ENCODE assay signal across 9 cellular contexts in the genomic region with DNA sequence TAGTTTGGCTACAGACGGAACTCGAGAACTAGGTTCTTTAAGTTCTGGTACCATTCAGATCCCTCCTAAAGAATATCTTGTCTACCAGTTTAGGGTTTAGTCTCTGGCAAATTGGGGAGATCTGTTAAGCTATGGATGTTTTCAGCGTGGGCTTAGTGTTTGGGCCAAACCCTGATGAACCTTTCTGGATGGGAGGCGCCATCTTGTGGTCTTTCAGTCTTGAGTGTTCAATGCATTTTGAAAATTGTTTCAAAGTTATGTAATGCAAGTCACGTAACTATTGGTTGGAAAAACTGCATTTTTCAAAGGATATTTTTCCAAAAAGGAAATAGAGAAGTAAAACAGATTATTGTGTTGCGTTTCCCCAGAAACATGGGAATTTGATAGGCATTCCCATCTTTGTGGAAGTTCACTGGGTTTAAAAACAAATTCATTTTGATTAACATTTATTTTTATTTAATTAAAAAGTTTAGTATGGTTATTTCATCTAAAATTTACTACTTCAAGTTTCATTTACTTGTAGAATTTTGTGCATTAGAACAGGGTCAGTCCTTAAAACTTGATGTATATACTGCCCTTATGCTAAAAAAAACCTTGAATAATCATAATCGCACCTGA.
DNase-seq lines count a peak whose midpoint lies in the region; ATAC-seq, FAIRE-seq and TF ChIP-seq lines count a peak whose summit lies in the region.
"Had no signal": no experiment of that assay in that cellular context is flagged by ENCODE, and none has a peak within 500 bp of the region (broad histone marks: within the 10 kb centered on the region; RNA-seq: fewer than 3 reads in every experiment).

No MANE protein-coding gene starts in this region.

- peak; percentile 39 for TF ChIP-seq CTCF in CD4-positive, alpha-beta T cell (IDR thresholded peaks at IDR 0.05)
- TF ChIP-seq CTCF in suprapubic skin (IDR thresholded peaks at IDR 0.05) = peak in 1 of 2 donors; percentile 37

- no peak overlapping the region for H3K4me3 ChIP-seq in suprapubic skin

- H3K27ac Mint-ChIP-seq in CD4-positive, alpha-beta T cell = no peak overlapping the region
- H3K27ac Mint-ChIP-seq: T-cell had no signal

- no peaks in the 10 kb centered on the region for H3K9me3 ChIP-seq in CD4-positive, alpha-beta T cell (ENCODE audit: control insufficient read depth, low read length)
- H3K9me3 ChIP-seq in suprapubic skin = no peaks in the 10 kb centered on the region

- 45% methylated on average over 7 of the region's 7 CpGs for WGBS in suprapubic skin

- H3K4me3 Mint-ChIP-seq in CD4-positive, alpha-beta T cell = no peak overlapping the region
- H3K4me3 Mint-ChIP-seq: T-cell had no signal

- peak; percentile 65 for FAIRE-seq in GM18507 (lab: Jason Lieb, UNC)

- H3K27ac ChIP-seq in CD4-positive, alpha-beta T cell (ENCODE audit: low read depth, low read length) = no peak overlapping the region
- H3K27ac ChIP-seq in suprapubic skin = no peak overlapping the region

- CTCF ChIA-PET in CD4-positive, alpha-beta T cell (lab: Charles Lee) = no interaction called here

- H3K27me3 ChIP-seq in CD4-positive, alpha-beta T cell (ENCODE audit: control insufficient read depth, insufficient read depth, low read length) = peaks cover 12% of the 10 kb centered on the region
- no peaks in the 10 kb centered on the region for H3K27me3 ChIP-seq in suprapubic skin

- H3K36me3 Mint-ChIP-seq in CD4-positive, alpha-beta T cell (ENCODE audit: low read depth) = no peaks in the 10 kb centered on the region
- H3K36me3 Mint-ChIP-seq: T-cell had no signal

- no peaks in the 10 kb centered on the region for H3K4me1 Mint-ChIP-seq in CD4-positive, alpha-beta T cell (ENCODE audit: low read depth)
- H3K4me1 Mint-ChIP-seq: T-cell had no signal

- DNase-seq in CD4-positive, alpha-beta T cell = no peak
- peak; percentile 25 for DNase-seq in GM18507 (ENCODE audit: extremely low spot score, insufficient read length, low read depth)
- peak; percentile 51 for DNase-seq in NCI-H345 (lab: John Stamatoyannopoulos, UW)
- peak; percentile 45 for DNase-seq in astrocyte of the hippocampus (ENCODE audit: low read depth, low spot score)
- peak; percentile 57 for DNase-seq in kidney tubule cell (ENCODE audit: low spot score)
- DNase-seq in suprapubic skin (ENCODE audit: low spot score in 2 of 2) = no peak

- no peak for TF ChIP-seq POLR2A in suprapubic skin (IDR thresholded peaks at IDR 0.05)

- no peaks in the 10 kb centered on the region for H3K9me3 Mint-ChIP-seq in CD4-positive, alpha-beta T cell
- H3K9me3 Mint-ChIP-seq: T-cell had no signal

- intact Hi-C loops in CD4-positive, alpha-beta T cell (cut with DNase I, micrococcal nuclease) = no loop called here

- H3K36me3 ChIP-seq in suprapubic skin = no peaks in the 10 kb centered on the region

- no peak for ATAC-seq in CD4-positive, alpha-beta T cell (ENCODE audit: poor library complexity)
- ATAC-seq in HG03280 (IDR thresholded peaks at IDR 0.05; ENCODE audit: unreplicated experiment) (no peak), GM21381 (IDR thresholded peaks at IDR 0.05; ENCODE audit: unreplicated experiment) (no peak)
- ATAC-seq: T-cell had no signal

- peaks cover 32% of the 10 kb centered on the region for H3K27me3 Mint-ChIP-seq in CD4-positive, alpha-beta T cell

- no peaks in the 10 kb centered on the region for H3K4me1 ChIP-seq in suprapubic skin

- POLR2A ChIA-PET in CD4-positive, alpha-beta T cell (lab: Charles Lee) = interaction anchor here (0.6 kb wide), 1 partner anchor 77 kb away, joined by 3 read pairs; no protein-coding TSS in a partner anchor

- TF ChIP-seq EP300 in suprapubic skin (IDR thresholded peaks at IDR 0.05) = no peak

Comparison
In these comparisons a context has a peak if more than half of its experiments do, and no peak if none do; other contexts are left out.
1. DNase-seq: peak in GM18507 (single experiment), NCI-H345 (single experiment), astrocyte of the hippocampus (single experiment) and kidney tubule cell (single experiment); none in CD4-positive, alpha-beta T cell (0 of 10) and suprapubic skin (0 of 2).